ENCODE assay signal across 1 cellular context in the genomic region with DNA sequence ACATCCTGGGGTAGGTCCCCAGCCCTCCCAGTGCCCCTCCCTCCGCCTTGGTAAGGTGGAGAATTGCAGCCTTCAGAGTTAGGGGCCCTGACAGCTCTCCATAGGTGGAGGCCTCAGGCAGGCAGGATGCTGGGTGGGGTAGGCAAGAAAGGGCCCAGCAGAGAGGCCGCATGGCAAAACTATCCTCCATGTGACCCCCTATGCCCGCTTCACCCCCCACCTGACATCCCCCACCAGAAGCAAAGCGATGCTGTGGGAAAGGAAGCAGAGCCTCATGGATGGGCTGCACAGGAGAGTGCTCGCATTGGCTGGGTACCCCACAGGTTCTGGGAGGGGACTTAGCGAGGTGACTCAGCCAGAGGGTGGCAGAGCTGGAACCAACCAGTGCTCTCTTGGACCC.
TF ChIP-seq lines count a peak whose summit lies in the region.

No MANE protein-coding gene starts in this region.

TF ChIP-seq in H1, 55 proteins besides CTCF, POLR2A, EP300 and RAD21:
- TF ChIP-seq MAX (IDR thresholded peaks at IDR 0.05) (no peak), YY1 (IDR thresholded peaks at IDR 0.05; ENCODE audit: low read depth, low read length) (no peak), SIX5 (IDR thresholded peaks at IDR 0.05; ENCODE audit: low read depth, low read length) (no peak), SRF (IDR thresholded peaks at IDR 0.05; ENCODE audit: low read depth, low read length) (no peak), SIRT6 (IDR thresholded peaks at IDR 0.05; ENCODE audit: low read length) (no peak), CBX8 (IDR thresholded peaks at IDR 0.05; ENCODE audit: borderline replicate concordance, low read depth, low read length) (no peak)
